ENCODE assay signal across 23 cellular contexts in the genomic region with DNA sequence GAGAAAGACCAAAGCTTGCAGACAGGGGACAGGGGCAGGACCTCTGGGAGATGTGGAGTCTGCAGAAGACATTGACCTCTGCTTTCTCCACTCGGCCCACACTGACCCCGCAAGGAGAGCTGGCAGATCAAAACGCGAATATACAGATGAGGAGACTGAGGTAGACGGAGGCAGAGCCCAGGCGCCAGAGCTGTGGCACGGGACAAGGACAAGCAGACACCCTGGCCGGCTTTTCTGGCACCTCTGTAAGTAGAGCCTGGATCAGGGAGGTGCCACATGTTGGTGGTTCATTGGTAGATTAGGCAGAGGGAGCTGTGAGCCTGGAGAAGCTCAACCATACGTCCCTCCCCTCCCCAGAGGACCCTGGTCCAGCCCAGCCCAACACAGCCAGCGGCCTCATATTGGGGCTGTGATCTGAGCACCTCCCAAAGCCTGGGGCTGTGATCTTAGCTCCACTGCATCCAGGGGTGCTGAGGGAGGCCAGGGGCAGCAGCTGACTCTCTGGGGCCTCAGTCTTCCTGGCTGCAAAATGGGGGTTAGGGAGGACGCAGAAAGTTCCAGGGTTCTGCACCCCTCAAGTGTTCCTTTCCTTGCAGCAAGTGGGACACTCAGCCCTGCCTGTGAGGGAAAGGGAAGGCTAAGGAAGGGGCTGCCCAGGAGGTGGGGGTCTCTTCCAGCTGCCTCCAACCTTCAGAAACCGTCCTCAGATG. TPM values are rescaled to one million over a fixed set of nuclear protein-coding genes. Genes with fewer than 3 reads are reported as not detected.
A peak's percentile ranks its signal among the peaks of the same experiment; 100 is the strongest.
DNase-seq lines count a peak whose midpoint lies in the region; ATAC-seq, FAIRE-seq and TF ChIP-seq lines count a peak whose summit lies in the region.
"Had no signal": no experiment of that assay in that cellular context is flagged by ENCODE, and none has a peak within 500 bp of the region (broad histone marks: within the 10 kb centered on the region; RNA-seq: fewer than 3 reads in every experiment).

No MANE protein-coding gene starts in this region.

- no peaks in the 10 kb centered on the region for H3K27me3 Mint-ChIP-seq in CD8-positive, alpha-beta T cell (ENCODE audit: low read depth)
- H3K27me3 Mint-ChIP-seq in glutamatergic neuron (ENCODE audit: unreplicated experiment), result peaks cover 17% of the 10 kb centered on the region
- H3K27me3 Mint-ChIP-seq in activated CD4-positive, alpha-beta T cell treated with anti-CD3 and anti-CD28 coated beads, Interleukin-2, amount 10 ng/mL, durations not matched to agents 24 days and 14 days, result peaks cover 14% of the 10 kb centered on the region

- CTCF ChIA-PET in CD8-positive, alpha-beta T cell (lab: Charles Lee), result interaction anchor here (0.7 to 1.6 kb wide), 2 partner anchors 31 to 35 kb away, joined by 3 to 4 read pairs; a partner anchor contains a TSS

- no peaks in the 10 kb centered on the region for H3K36me3 Mint-ChIP-seq in CD8-positive, alpha-beta T cell
- no peaks in the 10 kb centered on the region for H3K36me3 Mint-ChIP-seq in glutamatergic neuron (ENCODE audit: unreplicated experiment)
- H3K36me3 Mint-ChIP-seq in activated CD4-positive, alpha-beta T cell treated with anti-CD3 and anti-CD28 coated beads, Interleukin-2, amount 10 ng/mL, durations not matched to agents 24 days and 14 days (ENCODE audit: low read depth), result no peaks in the 10 kb centered on the region

- POLR2A ChIA-PET in CD8-positive, alpha-beta T cell (lab: Charles Lee), result no interaction called here

- H3K4me3 ChIP-seq in CD8-positive, alpha-beta T cell (ENCODE audit: low read depth, low read length), result no peak overlapping the region
- H3K4me3 ChIP-seq in H7 (ENCODE audit: insufficient read depth, low read depth, low read length) (no peak overlapping the region), gastrocnemius medialis (no peak overlapping the region)
- H3K4me3 ChIP-seq: GM12878, GM23338, SJSA1 had no signal

- in situ Hi-C loops in gastrocnemius medialis (cut with MboI; ENCODE audit: low sequenced_read_pairs in 4 of 4), result loop anchor here in 1 of 4 donors (25.0 kb wide), 1 partner anchor 112 kb away; a partner anchor contains a TSS

- no peak for DNase-seq in CD8-positive, alpha-beta T cell
- peak; percentile 51 for DNase-seq in H7
- DNase-seq in glutamatergic neuron, result no peak
- peak in 1 of 2 donors; percentile 63 for DNase-seq in gastrocnemius medialis
- DNase-seq in activated CD4-positive, alpha-beta T cell treated with anti-CD3 and anti-CD28 coated beads, Interleukin-2, amount 10 ng/mL, durations not matched to agents 24 days and 14 days, result no peak
- DNase-seq in GM12892 (ENCODE audit: insufficient read length), result no peak
- no peak for DNase-seq in stimulated activated CD4-positive, alpha-beta T cell treated with anti-CD3 and anti-CD28 coated beads, Interleukin-1b, Interleukin-23, amount 100 ng/mL, for 48 hours
- DNase-seq: CD4-positive, CD25-positive, alpha-beta regulatory T cell; COR-L47; DMS79 treated with DMSO at 0.1 percent for 48 hours; KG1; NCI-H1092; NCI-H1436; NCI-H187 treated with DMSO at 0.1 percent for 48 hours; NCI-H2107; NCI-H446 treated with DMSO at 0.1 percent for 48 hours; NCI-H526 treated with DMSO at 0.1 percent for 48 hours had no signal

- H3K9me3 ChIP-seq in CD8-positive, alpha-beta T cell (ENCODE audit: low read length), result no peaks in the 10 kb centered on the region
- no peaks in the 10 kb centered on the region for H3K9me3 ChIP-seq in gastrocnemius medialis
- H3K9me3 ChIP-seq: SJSA1 had no signal

- H3K36me3 ChIP-seq in CD8-positive, alpha-beta T cell (ENCODE audit: insufficient read depth, low read length), result no peaks in the 10 kb centered on the region
- no peaks in the 10 kb centered on the region; the same call in 1 of the 2 replicates for H3K36me3 ChIP-seq in H7 (replicated peaks; ENCODE audit: control insufficient read depth, insufficient read depth, low read length)
- H3K36me3 ChIP-seq in gastrocnemius medialis, result no peaks in the 10 kb centered on the region
- H3K36me3 ChIP-seq: SJSA1 had no signal

- no peak overlapping the region for H3K27ac ChIP-seq in CD8-positive, alpha-beta T cell (ENCODE audit: low read depth, low read length)
- peak overlapping the region; percentile 89 to 95 (median 92) for H3K27ac ChIP-seq in gastrocnemius medialis
- H3K27ac ChIP-seq: SJSA1 had no signal

- H3K4me1 Mint-ChIP-seq in CD8-positive, alpha-beta T cell (ENCODE audit: low read depth), result peaks cover 33% of the 10 kb centered on the region
- peaks cover 23% of the 10 kb centered on the region for H3K4me1 Mint-ChIP-seq in glutamatergic neuron (ENCODE audit: low read depth, unreplicated experiment)
- peaks cover 5% of the 10 kb centered on the region for H3K4me1 Mint-ChIP-seq in activated CD4-positive, alpha-beta T cell treated with anti-CD3 and anti-CD28 coated beads, Interleukin-2, amount 10 ng/mL, durations not matched to agents 24 days and 14 days

- no peak for TF ChIP-seq POLR2A in gastrocnemius medialis (IDR thresholded peaks at IDR 0.05)
- TF ChIP-seq POLR2A in GM12892 (IDR thresholded peaks at IDR 0.05; ENCODE audit: low read depth, low read length), result no peak

- intact Hi-C loops in CD8-positive, alpha-beta T cell (cut with DNase I, micrococcal nuclease), result no loop called here
- intact Hi-C loops in gastrocnemius medialis (cut with DNase I; ENCODE audit: low total_unique reads), result no loop called here
- intact Hi-C loops in activated CD4-positive, alpha-beta T cell treated with anti-CD3 and anti-CD28 coated beads, Interleukin-2, amount 10 ng/mL, durations not matched to agents 24 days and 14 days (cut with micrococcal nuclease), result no loop called here

- no peak for TF ChIP-seq CTCF in CD8-positive, alpha-beta T cell (IDR thresholded peaks at IDR 0.05)
- TF ChIP-seq CTCF in glutamatergic neuron (IDR thresholded peaks at IDR 0.05; ENCODE audit: partially characterized antibody, unreplicated experiment) (no peak), gastrocnemius medialis (IDR thresholded peaks at IDR 0.05 in 4 of 5, conservative IDR thresholded peaks at IDR 0.05 in 1 of 5) (no peak)

- no peaks in the 10 kb centered on the region for H3K27me3 ChIP-seq in CD8-positive, alpha-beta T cell (ENCODE audit: insufficient read depth, low read length)
- peaks cover 1% of the 10 kb centered on the region; the same call in 1 of the 2 replicates for H3K27me3 ChIP-seq in H7 (ENCODE audit: control insufficient read depth, insufficient read depth, low read length)
- no peaks in the 10 kb centered on the region for H3K27me3 ChIP-seq in gastrocnemius medialis
- H3K27me3 ChIP-seq: SJSA1 had no signal

- peaks cover 17% of the 10 kb centered on the region for H3K4me1 ChIP-seq in CD8-positive, alpha-beta T cell (ENCODE audit: insufficient read depth, low read length)
- peaks cover 78 to 88% of the 10 kb centered on the region in 2 donors for H3K4me1 ChIP-seq in gastrocnemius medialis

- peak overlapping the region; percentile 45 for H3K27ac Mint-ChIP-seq in CD8-positive, alpha-beta T cell
- H3K27ac Mint-ChIP-seq in glutamatergic neuron (ENCODE audit: unreplicated experiment), result peak overlapping the region; percentile 98
- H3K27ac Mint-ChIP-seq in activated CD4-positive, alpha-beta T cell treated with anti-CD3 and anti-CD28 coated beads, Interleukin-2, amount 10 ng/mL, durations not matched to agents 24 days and 14 days, result no peak overlapping the region
- H3K27ac Mint-ChIP-seq: GM23338 had no signal

- ATAC-seq in CD8-positive, alpha-beta T cell, result no peak
- no peak for ATAC-seq in gastrocnemius medialis
- ATAC-seq: HCT116 had no signal

- no peak for FAIRE-seq in GM12892 (lab: Jason Lieb, UNC)
- FAIRE-seq: GM12878, GM18507, RCC 7860 had no signal

- no peak overlapping the region for H3K4me3 Mint-ChIP-seq in CD8-positive, alpha-beta T cell
- peak overlapping the region; percentile 74 for H3K4me3 Mint-ChIP-seq in glutamatergic neuron (ENCODE audit: unreplicated experiment)
- H3K4me3 Mint-ChIP-seq in activated CD4-positive, alpha-beta T cell treated with anti-CD3 and anti-CD28 coated beads, Interleukin-2, amount 10 ng/mL, durations not matched to agents 24 days and 14 days, result no peak overlapping the region
- H3K4me3 Mint-ChIP-seq: GM23338 had no signal

- no peaks in the 10 kb centered on the region for H3K9me3 Mint-ChIP-seq in CD8-positive, alpha-beta T cell
- H3K9me3 Mint-ChIP-seq in glutamatergic neuron (ENCODE audit: unreplicated experiment), result peaks cover 11% of the 10 kb centered on the region
- no peaks in the 10 kb centered on the region for H3K9me3 Mint-ChIP-seq in activated CD4-positive, alpha-beta T cell treated with anti-CD3 and anti-CD28 coated beads, Interleukin-2, amount 10 ng/mL, durations not matched to agents 24 days and 14 days
- H3K9me3 Mint-ChIP-seq: CD4-positive, CD25-positive, alpha-beta regulatory T cell; GM23338 had no signal

RNA-seq across cellular contexts. Expression of a gene that starts 4.0 kb away (rescaled TPM):
- total RNA-seq in CD8-positive, alpha-beta T cell, result 1 to 10 TPM; 6.3 to 6.6 TPM
- total RNA-seq in H7 (2014; rRNA removed; shearing (Covaris generic)), result 12.3 and 12.9 TPM in 2 replicates
- total RNA-seq in glutamatergic neuron (ENCODE audit: unreplicated experiment) (45.9 TPM), gastrocnemius medialis (10 to 100 TPM; 10.1 to 21.2 (median 15.5) TPM)
- total RNA-seq in activated CD4-positive, alpha-beta T cell treated with anti-CD3 and anti-CD28 coated beads, Interleukin-2, amount 10 ng/mL, durations not matched to agents 24 days and 14 days, result 1.1 TPM in 2 replicates
- polyA plus RNA-seq in GM12892 (2012; ENCODE audit: missing spikeins), result 0.32 TPM

RNA-seq across cellular contexts. Expression of a gene that starts 35.3 kb away (rescaled TPM):
- 10 to 100 TPM; 59.9 to 63.8 TPM for total RNA-seq in CD8-positive, alpha-beta T cell
- total RNA-seq in H7 (2014; rRNA removed; shearing (Covaris generic)), result 26.1 and 27.5 TPM in 2 replicates
- total RNA-seq in glutamatergic neuron (ENCODE audit: unreplicated experiment) (38.0 TPM), gastrocnemius medialis (100 to 1,000 TPM in 1 of 4 donors, 10 to 100 TPM in 3; 15.7 to 170 (median 63.8) TPM)
- total RNA-seq in activated CD4-positive, alpha-beta T cell treated with anti-CD3 and anti-CD28 coated beads, Interleukin-2, amount 10 ng/mL, durations not matched to agents 24 days and 14 days, result 159 and 166 TPM in 2 replicates
- polyA plus RNA-seq in GM12892 (2012; ENCODE audit: missing spikeins), result 16.7 TPM

RNA-seq across cellular contexts. Expression of a gene that starts 35.3 kb away (rescaled TPM):
- 10 to 100 TPM; 23.4 to 26.2 TPM for total RNA-seq in CD8-positive, alpha-beta T cell
- 24.2 and 26.1 TPM in 2 replicates for total RNA-seq in H7 (2014; rRNA removed; shearing (Covaris generic))
- 26.0 TPM for total RNA-seq in glutamatergic neuron (ENCODE audit: unreplicated experiment)
- 100 to 1,000 TPM in 2 of 4 donors, 10 to 100 TPM in 2; 70.6 to 131 (median 90.9) TPM for total RNA-seq in gastrocnemius medialis
- 33.5 and 34.7 TPM in 2 replicates for total RNA-seq in activated CD4-positive, alpha-beta T cell treated with anti-CD3 and anti-CD28 coated beads, Interleukin-2, amount 10 ng/mL, durations not matched to agents 24 days and 14 days
- polyA plus RNA-seq in GM12892 (2012; ENCODE audit: missing spikeins), result 14.9 TPM
